In the genomic region with DNA sequence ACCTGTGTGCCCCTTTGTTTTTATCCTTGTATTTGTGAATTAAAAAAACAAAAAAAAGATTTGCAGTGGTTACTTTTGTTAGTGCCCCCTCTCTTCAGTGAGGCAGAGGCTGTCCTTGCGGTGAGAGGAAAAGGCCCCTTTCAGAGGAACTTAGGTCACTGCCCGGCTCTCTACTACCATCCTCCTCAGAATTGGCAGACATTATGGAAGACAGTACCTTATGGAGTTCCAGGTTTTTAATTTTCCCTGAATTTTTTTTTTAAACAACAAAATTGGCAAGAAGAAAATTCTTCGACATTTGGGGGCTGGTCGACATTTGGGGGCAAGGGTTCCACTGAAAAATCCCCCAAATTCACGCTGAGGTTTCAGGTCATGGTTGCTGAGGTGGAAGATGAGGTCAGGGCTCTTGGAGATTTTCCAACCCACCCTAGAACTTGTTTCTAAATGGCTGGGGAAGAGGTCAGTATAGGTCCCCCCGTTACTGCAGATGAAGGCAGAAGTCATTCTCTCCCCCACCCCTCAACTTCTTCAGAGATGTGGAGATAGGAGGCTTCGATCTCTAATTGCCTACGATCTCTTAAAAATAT, we compare ENCODE assay signal across 11 cellular contexts. TPM values are rescaled to one million over a fixed set of nuclear protein-coding genes. Genes with fewer than 3 reads are reported as not detected.
A peak's percentile ranks its signal among the peaks of the same experiment; 100 is the strongest.
DNase-seq lines count a peak whose midpoint lies in the region; ATAC-seq and TF ChIP-seq lines count a peak whose summit lies in the region.
"Had no signal": no experiment of that assay in that cellular context is flagged by ENCODE, and none has a peak within 500 bp of the region (broad histone marks: within the 10 kb centered on the region; RNA-seq: fewer than 3 reads in every experiment).

No MANE protein-coding gene starts in this region.

- peaks cover 15% of the 10 kb centered on the region for H3K4me1 ChIP-seq in Loucy (ENCODE audit: insufficient read depth, low read length, poor library complexity, severe bottlenecking)

- H3K9me2 ChIP-seq in Loucy (replicated peaks; ENCODE audit: low read depth, low read length): no peaks in the 10 kb centered on the region

- H3K79me2 ChIP-seq in Loucy (ENCODE audit: insufficient read depth, low read length): no peaks in the 10 kb centered on the region; the same call in 1 of the 2 replicates

- intact Hi-C loops in CD14-positive monocyte (cut with micrococcal nuclease): loop anchor here in 1 of 2 donors (2.0 kb wide), 1 partner anchor 14 kb away; no protein-coding TSS in a partner anchor

- peaks cover 0 to 3% (median 0%) of the 10 kb centered on the region in 7 donors for H3K9me3 Mint-ChIP-seq in CD14-positive monocyte
- H3K9me3 Mint-ChIP-seq in endothelial cell (ENCODE audit: unreplicated experiment): no peaks in the 10 kb centered on the region

- no peaks in the 10 kb centered on the region for H3K9me3 ChIP-seq in Loucy (ENCODE audit: insufficient read depth, low read depth, low read length)

- no peak overlapping the region for H2AFZ ChIP-seq in Loucy (ENCODE audit: low read length)

- H3K4me3 Mint-ChIP-seq in CD14-positive monocyte (peak overlapping the region in 1 of 2 donors; percentile 64), endothelial cell (ENCODE audit: unreplicated experiment) (peak overlapping the region; percentile 4)

- in situ Hi-C loops in G401 (cut with HindIII; ENCODE audit: low sequenced_read_pairs): loop anchor here (10.0 kb wide), 1 partner anchor 188 kb away; no protein-coding TSS in a partner anchor

- peaks cover 53% of the 10 kb centered on the region; the same call in 1 of the 2 replicates for H3K36me3 ChIP-seq in Loucy (ENCODE audit: insufficient read depth, low read length)

- peaks cover 17% of the 10 kb centered on the region for H4K20me1 ChIP-seq in Loucy (ENCODE audit: insufficient read depth, low read length, poor library complexity, severe bottlenecking)

- H3K36me3 Mint-ChIP-seq in CD14-positive monocyte: peaks cover 60 to 79% of the 10 kb centered on the region in 2 donors
- peaks cover 29% of the 10 kb centered on the region for H3K36me3 Mint-ChIP-seq in endothelial cell (ENCODE audit: low read depth, unreplicated experiment)

- H3K4me1 Mint-ChIP-seq in CD14-positive monocyte: peaks cover 71% of the 10 kb centered on the region
- peaks cover 45% of the 10 kb centered on the region for H3K4me1 Mint-ChIP-seq in endothelial cell (ENCODE audit: unreplicated experiment)

- peaks cover 0 to 2% (median 0%) of the 10 kb centered on the region in 3 donors for H3K27me3 Mint-ChIP-seq in CD14-positive monocyte (ENCODE audit: low read depth in 3 of 3)
- H3K27me3 Mint-ChIP-seq in endothelial cell (ENCODE audit: unreplicated experiment): peaks cover 17% of the 10 kb centered on the region

- ATAC-seq in GM19023 (IDR thresholded peaks at IDR 0.05; ENCODE audit: unreplicated experiment): peak; percentile 16
- ATAC-seq in HG03159 (IDR thresholded peaks at IDR 0.05; ENCODE audit: unreplicated experiment): no peak

- peak overlapping the region; percentile 24 for H3K9ac ChIP-seq in Loucy (ENCODE audit: low read depth, low read length, poor library complexity, severe bottlenecking)

- H3K27ac Mint-ChIP-seq in CD14-positive monocyte (peak overlapping the region; percentile 85 to 97 (median 94)), endothelial cell (ENCODE audit: unreplicated experiment) (no peak overlapping the region)

- no peak overlapping the region for H3K4me3 ChIP-seq in Loucy (ENCODE audit: low read length, poor library complexity, severe bottlenecking)

- no peaks in the 10 kb centered on the region for H3K27me3 ChIP-seq in Loucy (ENCODE audit: insufficient read depth, low read length, poor library complexity, severe bottlenecking)

- DNase-seq in CD14-positive monocyte (ENCODE audit: low spot score): no peak
- DNase-seq in endothelial cell (ENCODE audit: low spot score): no peak
- no peak for DNase-seq in HK-2 (ENCODE audit: unreplicated experiment)
- no peak for DNase-seq in G401 (ENCODE audit: low spot score)
- DNase-seq in effector CD8-positive, alpha-beta T cell (lab: John Stamatoyannopoulos, UW): no peak
- DNase-seq: NCI-H1694 had no signal

- TF ChIP-seq CTCF in CD14-positive monocyte (IDR thresholded peaks at IDR 0.05): no peak
- no peak for TF ChIP-seq CTCF in Loucy (conservative IDR thresholded peaks at IDR 0.05; ENCODE audit: low read length)
- TF ChIP-seq CTCF in endothelial cell (IDR thresholded peaks at IDR 0.05; ENCODE audit: unreplicated experiment): no peak

- H3K4me2 ChIP-seq in Loucy (ENCODE audit: low read depth, low read length, poor library complexity, severe bottlenecking): peak overlapping the region; percentile 30

- 0 out of 2 replicates have a peak, but pooled peaks cover 4% of the 10 kb centered on the region for H3F3A ChIP-seq in Loucy (ENCODE audit: low read depth)

RNA-seq across cellular contexts. Expression of gene RXFP4, which starts 5.3 kb away (rescaled TPM):
- not detected for polyA plus RNA-seq in CD14-positive monocyte
- total RNA-seq in endothelial cell (ENCODE audit: unreplicated experiment): not detected
- not detected in 2 replicates for total RNA-seq in G401 (2014; rRNA removed; shearing (Covaris generic))
- total RNA-seq: H1, liver had no signal
- polyA plus RNA-seq: H1, liver had no signal

RNA-seq across cellular contexts. Expression of gene KHDC4, which starts 12.5 kb away (rescaled TPM):
- polyA plus RNA-seq in CD14-positive monocyte: 1 to 10 TPM; 3.4 to 3.5 TPM
- total RNA-seq in endothelial cell (ENCODE audit: unreplicated experiment): 42.6 TPM
- 30.0 and 52.6 TPM in 2 replicates for total RNA-seq in G401 (2014; rRNA removed; shearing (Covaris generic))

RNA-seq across cellular contexts. Expression of gene ARHGEF2, which starts 31.6 kb away (rescaled TPM):
- 10 to 100 TPM; 15.4 to 18.6 TPM for polyA plus RNA-seq in CD14-positive monocyte
- total RNA-seq in endothelial cell (ENCODE audit: unreplicated experiment): 244 TPM
- 20.3 and 35.9 TPM in 2 replicates for total RNA-seq in G401 (2014; rRNA removed; shearing (Covaris generic))

RNA-seq across cellular contexts. Expression of gene RIT1, which starts 35.6 kb away (rescaled TPM):
- polyA plus RNA-seq in CD14-positive monocyte: 10 to 100 TPM; 57.2 to 69.6 TPM
- total RNA-seq in endothelial cell (ENCODE audit: unreplicated experiment): 69.2 TPM
- 22.6 and 43.9 TPM in 2 replicates for total RNA-seq in G401 (2014; rRNA removed; shearing (Covaris generic))
